In genomic region chrX:17613979-17614572, GRCh38 we compare ENCODE assay signal across 11 cellular contexts.
A peak's percentile ranks its signal among the peaks of the same experiment; 100 is the strongest.
DNase-seq lines count a peak whose midpoint lies in the region; ATAC-seq and TF ChIP-seq lines count a peak whose summit lies in the region.
"Had no signal": no experiment of that assay in that cellular context is flagged by ENCODE, and none has a peak within 500 bp of the region (broad histone marks: within the 10 kb centered on the region; RNA-seq: fewer than 3 reads in every experiment).

No MANE protein-coding gene starts in this region.

- no peaks in the 10 kb centered on the region for H3K36me3 Mint-ChIP-seq in activated CD8-positive, alpha-beta memory T cell treated with anti-CD3 and anti-CD28 coated beads, Interleukin-2, amount 10 ng/mL, durations not matched to agents 7 days and 5 days
- no peaks in the 10 kb centered on the region for H3K36me3 Mint-ChIP-seq in activated CD4-positive, alpha-beta memory T cell treated with anti-CD3 and anti-CD28 coated beads, Interleukin-2, amount 10 ng/mL, durations not matched to agents 7 days and 5 days (ENCODE audit: low read depth)

- H3K4me1 ChIP-seq in thyroid gland: no peaks in the 10 kb centered on the region
- H3K4me1 ChIP-seq in ascending aorta: no peaks in the 10 kb centered on the region

- TF ChIP-seq CTCF in thyroid gland (IDR thresholded peaks at IDR 0.05) (no peak), ascending aorta (IDR thresholded peaks at IDR 0.05) (no peak)

- POLR2A ChIA-PET in activated CD4-positive, alpha-beta memory T cell treated with anti-CD3 and anti-CD28 coated beads, Interleukin-2, amount 10 ng/mL, durations not matched to agents 7 days and 5 days (lab: Charles Lee): no interaction called here

- H3K4me1 Mint-ChIP-seq in activated CD8-positive, alpha-beta memory T cell treated with anti-CD3 and anti-CD28 coated beads, Interleukin-2, amount 10 ng/mL, durations not matched to agents 7 days and 5 days: peaks cover 12% of the 10 kb centered on the region
- H3K4me1 Mint-ChIP-seq in activated CD4-positive, alpha-beta memory T cell treated with anti-CD3 and anti-CD28 coated beads, Interleukin-2, amount 10 ng/mL, durations not matched to agents 7 days and 5 days: peaks cover 15% of the 10 kb centered on the region
- H3K4me1 Mint-ChIP-seq: B cell had no signal

- DNase-seq in activated CD8-positive, alpha-beta memory T cell treated with anti-CD3 and anti-CD28 coated beads, Interleukin-2, amount 10 ng/mL, durations not matched to agents 7 days and 5 days: peak; percentile 55
- DNase-seq in activated CD8-positive, alpha-beta memory T cell treated with anti-CD3 and anti-CD28 coated beads, Interleukin-2, amount 50 U/mL, for 48 hours: no peak
- DNase-seq in activated CD4-positive, alpha-beta memory T cell treated with anti-CD3 and anti-CD28 coated beads, Interleukin-2, amount 10 ng/mL, durations not matched to agents 7 days and 5 days: peak; percentile 16
- DNase-seq in thyroid gland: peak; percentile 17 to 27
- no peak for DNase-seq in left ventricle myocardium superior
- DNase-seq in ascending aorta (ENCODE audit: low spot score in 2 of 2): no peak
- DNase-seq: activated T-cell treated with anti-CD3 and anti-CD28 coated beads, Interleukin-2, amount 50 U/mL, for 72 hours had no signal

- no peak overlapping the region for H3K4me3 Mint-ChIP-seq in activated CD8-positive, alpha-beta memory T cell treated with anti-CD3 and anti-CD28 coated beads, Interleukin-2, amount 10 ng/mL, durations not matched to agents 7 days and 5 days
- H3K4me3 Mint-ChIP-seq in activated CD4-positive, alpha-beta memory T cell treated with anti-CD3 and anti-CD28 coated beads, Interleukin-2, amount 10 ng/mL, durations not matched to agents 7 days and 5 days: no peak overlapping the region
- H3K4me3 Mint-ChIP-seq: activated T-cell treated with anti-CD3 and anti-CD28 coated beads, Interleukin-2, amount 50 U/mL, for 72 hours; B cell had no signal

- H3K27me3 Mint-ChIP-seq in activated CD8-positive, alpha-beta memory T cell treated with anti-CD3 and anti-CD28 coated beads, Interleukin-2, amount 10 ng/mL, durations not matched to agents 7 days and 5 days: peaks cover 6% of the 10 kb centered on the region
- no peaks in the 10 kb centered on the region for H3K27me3 Mint-ChIP-seq in activated CD4-positive, alpha-beta memory T cell treated with anti-CD3 and anti-CD28 coated beads, Interleukin-2, amount 10 ng/mL, durations not matched to agents 7 days and 5 days
- H3K27me3 Mint-ChIP-seq: B cell had no signal

- no peak overlapping the region for H3K4me3 ChIP-seq in thyroid gland (replicated peaks in 1 of 3)
- H3K4me3 ChIP-seq in ascending aorta: no peak overlapping the region
- H3K4me3 ChIP-seq: SJSA1 had no signal

- ATAC-seq in activated CD8-positive, alpha-beta memory T cell treated with anti-CD3 and anti-CD28 coated beads, Interleukin-2, amount 10 ng/mL, durations not matched to agents 7 days and 5 days: peak; percentile 39
- ATAC-seq in HG03521 (IDR thresholded peaks at IDR 0.05; ENCODE audit: unreplicated experiment) (peak; percentile 77), left ventricle myocardium superior (no peak), GM21737 (IDR thresholded peaks at IDR 0.05; ENCODE audit: unreplicated experiment) (no peak)
- ATAC-seq: activated T-cell treated with anti-CD3 and anti-CD28 coated beads, Interleukin-2, amount 50 U/mL, for 72 hours had no signal

- no peak overlapping the region for H3K27ac Mint-ChIP-seq in activated CD8-positive, alpha-beta memory T cell treated with anti-CD3 and anti-CD28 coated beads, Interleukin-2, amount 10 ng/mL, durations not matched to agents 7 days and 5 days
- H3K27ac Mint-ChIP-seq in activated CD4-positive, alpha-beta memory T cell treated with anti-CD3 and anti-CD28 coated beads, Interleukin-2, amount 10 ng/mL, durations not matched to agents 7 days and 5 days: no peak overlapping the region
- H3K27ac Mint-ChIP-seq: activated T-cell treated with anti-CD3 and anti-CD28 coated beads, Interleukin-2, amount 50 U/mL, for 72 hours; B cell had no signal

- TF ChIP-seq POLR2A in thyroid gland (IDR thresholded peaks at IDR 0.05): no peak

- H3K27ac ChIP-seq in thyroid gland (no peak overlapping the region), ascending aorta (no peak overlapping the region)
- H3K27ac ChIP-seq: SJSA1 had no signal

- intact Hi-C loops in thyroid gland (cut with DNase I): no loop called here
- intact Hi-C loops in left ventricle myocardium superior (cut with micrococcal nuclease): no loop called here
- intact Hi-C loops in ascending aorta (cut with DNase I): loop anchor here (5.0 kb wide), 1 partner anchor 43 kb away; no protein-coding TSS in a partner anchor

- H3K27me3 ChIP-seq in thyroid gland: no peaks in the 10 kb centered on the region
- no peaks in the 10 kb centered on the region for H3K27me3 ChIP-seq in ascending aorta
- H3K27me3 ChIP-seq: SJSA1 had no signal

- H3K9me3 ChIP-seq in thyroid gland: no peaks in the 10 kb centered on the region
- H3K9me3 ChIP-seq in ascending aorta: no peaks in the 10 kb centered on the region
- H3K9me3 ChIP-seq: SJSA1 had no signal

- 64 to 91% methylated on average over 4 to 5 of the region's 5 CpGs for WGBS in thyroid gland, 2 donors

- CTCF ChIA-PET in activated CD8-positive, alpha-beta memory T cell treated with anti-CD3 and anti-CD28 coated beads, Interleukin-2, amount 10 ng/mL, durations not matched to agents 7 days and 5 days (lab: Charles Lee): no interaction called here
- CTCF ChIA-PET in activated CD4-positive, alpha-beta memory T cell treated with anti-CD3 and anti-CD28 coated beads, Interleukin-2, amount 10 ng/mL, durations not matched to agents 7 days and 5 days (lab: Charles Lee): no interaction called here

- H3K36me3 ChIP-seq in thyroid gland (no peaks in the 10 kb centered on the region), ascending aorta (no peaks in the 10 kb centered on the region)
- H3K36me3 ChIP-seq: SJSA1 had no signal

- no peaks in the 10 kb centered on the region for H3K9me3 Mint-ChIP-seq in activated CD8-positive, alpha-beta memory T cell treated with anti-CD3 and anti-CD28 coated beads, Interleukin-2, amount 10 ng/mL, durations not matched to agents 7 days and 5 days (ENCODE audit: low read depth)
- H3K9me3 Mint-ChIP-seq in activated CD4-positive, alpha-beta memory T cell treated with anti-CD3 and anti-CD28 coated beads, Interleukin-2, amount 10 ng/mL, durations not matched to agents 7 days and 5 days: no peaks in the 10 kb centered on the region
- H3K9me3 Mint-ChIP-seq: activated T-cell treated with anti-CD3 and anti-CD28 coated beads, Interleukin-2, amount 50 U/mL, for 72 hours had no signal

Comparison
In these comparisons a context has a peak if more than half of its experiments do, and no peak if none do; other contexts are left out.
1. DNase-seq: peak in activated CD8-positive, alpha-beta memory T cell treated with anti-CD3 and anti-CD28 coated beads, Interleukin-2, amount 10 ng/mL, durations not matched to agents 7 days and 5 days (single experiment), activated CD4-positive, alpha-beta memory T cell treated with anti-CD3 and anti-CD28 coated beads, Interleukin-2, amount 10 ng/mL, durations not matched to agents 7 days and 5 days (single experiment) and thyroid gland (2 of 2); none in activated CD8-positive, alpha-beta memory T cell treated with anti-CD3 and anti-CD28 coated beads, Interleukin-2, amount 50 U/mL, for 48 hours (single experiment), left ventricle myocardium superior (single experiment) and ascending aorta (0 of 2).
2. ATAC-seq: peak in activated CD8-positive, alpha-beta memory T cell treated with anti-CD3 and anti-CD28 coated beads, Interleukin-2, amount 10 ng/mL, durations not matched to agents 7 days and 5 days (single experiment) and HG03521 (single experiment); none in left ventricle myocardium superior (single experiment) and GM21737 (single experiment).